24 cellular contexts compared by ENCODE assay signal in genomic region chr11:42727879-42728278, GRCh38.
"Had no signal": no experiment of that assay in that cellular context is flagged by ENCODE, and none has a peak within 500 bp of the region (broad histone marks: within the 10 kb centered on the region; RNA-seq: fewer than 3 reads in every experiment).

No MANE protein-coding gene starts in this region.

- H3K27ac ChIP-seq: coronary artery, dorsolateral prefrontal cortex, esophagus muscularis mucosa, foreskin keratinocyte, gastroesophageal sphincter, heart left ventricle, hepatocyte, left lung, lower lobe of right lung had no signal

- H3K4me1 Mint-ChIP-seq: mesothelial cell of epicardium, naive B cell had no signal

- DNase-seq: dermis blood vessel endothelial cell; dorsolateral prefrontal cortex; effector CD4-positive, alpha-beta T cell; effector memory CD4-positive, alpha-beta T cell; foreskin keratinocyte; heart left ventricle; hypothalamus; left cardiac atrium; left lung; left ventricle myocardium superior; lower lobe of right lung; mesenchymal stem cell; mucosa of descending colon; naive B cell had no signal

- H3K79me2 ChIP-seq: hepatocyte had no signal

- H3K27me3 ChIP-seq: dorsolateral prefrontal cortex, esophagus muscularis mucosa, foreskin keratinocyte, gastroesophageal sphincter, heart left ventricle, hepatocyte, left lung had no signal

- H3K9me3 ChIP-seq: esophagus muscularis mucosa, gastroesophageal sphincter, heart left ventricle, left lung, lower lobe of right lung, mucosa of descending colon had no signal

- H3K36me3 ChIP-seq: esophagus muscularis mucosa, gastroesophageal sphincter, heart left ventricle, left lung, lower lobe of right lung had no signal

- ATAC-seq: foreskin keratinocyte, gastroesophageal sphincter, heart left ventricle, left cardiac atrium, left lung, left ventricle myocardium superior, lower lobe of right lung, mucosa of descending colon had no signal

- FAIRE-seq: colon, endothelial cell of umbilical vein, frontal cortex, islet of Langerhans, keratinocyte had no signal

- H3K36me3 Mint-ChIP-seq: mesothelial cell of epicardium, naive B cell had no signal

- H3K4me1 ChIP-seq: esophagus muscularis mucosa, foreskin keratinocyte, gastroesophageal sphincter, heart left ventricle, left lung, lower lobe of right lung had no signal

- H3K4me2 ChIP-seq: hepatocyte had no signal

- H3K4me3 Mint-ChIP-seq: mesothelial cell of epicardium, naive B cell had no signal

- H3K4me3 ChIP-seq: coronary artery, dorsolateral prefrontal cortex, esophagus muscularis mucosa, gastroesophageal sphincter, heart left ventricle, hepatocyte, left lung, lower lobe of right lung, mucosa of descending colon had no signal

- H3K27me3 Mint-ChIP-seq: naive B cell had no signal

- H3K9me3 Mint-ChIP-seq: mesothelial cell of epicardium had no signal

- H2AFZ ChIP-seq: hepatocyte had no signal

- H3K27ac Mint-ChIP-seq: mesothelial cell of epicardium, naive B cell had no signal
